In genomic region chr15:79682285-79682684, GRCh38 we compare ENCODE assay signal across 9 cellular contexts.
DNase-seq lines count a peak whose midpoint lies in the region; ATAC-seq lines count a peak whose summit lies in the region.
"Had no signal": no experiment of that assay in that cellular context is flagged by ENCODE, and none has a peak within 500 bp of the region (broad histone marks: within the 10 kb centered on the region; RNA-seq: fewer than 3 reads in every experiment).

No MANE protein-coding gene starts in this region.

- peak; percentile 70 for ATAC-seq in sciatic nerve
- ATAC-seq in GM19023 (IDR thresholded peaks at IDR 0.05; ENCODE audit: unreplicated experiment) = no peak

- intact Hi-C loops in cardiac septum (cut with DNase I) = no loop called here
- intact Hi-C loops in sciatic nerve (cut with DNase I) = no loop called here

- DNase-seq in G401 (ENCODE audit: low spot score) = peak; percentile 19
- peak; percentile 53 for DNase-seq in amniotic epithelial cell (ENCODE audit: low read depth)
- peak; percentile 76 for DNase-seq in cardiac septum (ENCODE audit: low spot score)
- DNase-seq in sciatic nerve (ENCODE audit: low spot score) = peak; percentile 69
- no peak for DNase-seq in central memory CD4-positive, alpha-beta T cell
- no peak for DNase-seq in stimulated activated CD4-positive, alpha-beta T cell treated with anti-CD3 and anti-CD28 coated beads, Interleukin-2, amount 100 ng/mL, for 48 hours
- no peak for DNase-seq in middle frontal gyrus (ENCODE audit: extremely low spot score, low spot score)
- DNase-seq: islet precursor cell had no signal

- in situ Hi-C loops in G401 (cut with HindIII; ENCODE audit: low sequenced_read_pairs) = no loop called here

Comparison
In these comparisons a context has a peak if more than half of its experiments do, and no peak if none do; other contexts are left out.
1. DNase-seq: peak in G401 (single experiment), amniotic epithelial cell (single experiment), cardiac septum (single experiment) and sciatic nerve (single experiment); none in central memory CD4-positive, alpha-beta T cell (single experiment), stimulated activated CD4-positive, alpha-beta T cell treated with anti-CD3 and anti-CD28 coated beads, Interleukin-2, amount 100 ng/mL, for 48 hours (0 of 2) and middle frontal gyrus (single experiment).